8 cellular contexts compared by ENCODE assay signal in genomic region chr2:71130325-71131260, GRCh38. TPM values are rescaled to one million over a fixed set of nuclear protein-coding genes. Genes with fewer than 3 reads are reported as not detected.
DNase-seq lines count a peak whose midpoint lies in the region; ATAC-seq and TF ChIP-seq lines count a peak whose summit lies in the region.

Gene MPHOSPH10 (plus strand): TSS chr2:71130634. CDS start chr2:71130666, 32 bp downstream.

- no peaks in the 10 kb centered on the region for H3K36me3 ChIP-seq in uterus

- H3K4me1 ChIP-seq in right cardiac atrium (ENCODE audit: control insufficient read depth, insufficient read depth, low read length) (peaks cover 1% of the 10 kb centered on the region), uterus (peaks cover 6 to 11% of the 10 kb centered on the region in 2 donors)

- ATAC-seq in GM18502 (IDR thresholded peaks at IDR 0.05; ENCODE audit: poor library complexity, unreplicated experiment) (peak; percentile 91), HG02870 (IDR thresholded peaks at IDR 0.05; ENCODE audit: unreplicated experiment) (peak; percentile 92), right cardiac atrium (peak; percentile 99)

- TF ChIP-seq POLR2A in uterus (IDR thresholded peaks at IDR 0.05), result peak; percentile 4 to 39

- peak within 1 kb of the TSS; percentile 69 for H3K4me3 ChIP-seq in right cardiac atrium (ENCODE audit: low read length)
- peak within 1 kb of the TSS; percentile 90 to 99 for H3K4me3 ChIP-seq in uterus

- peak; percentile 67 for DNase-seq in NCI-H1436 treated with DMSO at 0.1 percent for 48 hours (lab: John Stamatoyannopoulos, UW)
- DNase-seq in T-helper 2 cell, result peak; percentile 67 to 94 (median 84)
- DNase-seq in anterior cingulate cortex (lab: John Stamatoyannopoulos, UW), result peak; percentile 53 to 98 (median 91)
- peak; percentile 92 to 97 (median 95) for DNase-seq in right cardiac atrium
- DNase-seq in putamen (ENCODE audit: low spot score), result peak; percentile 91
- peak; percentile 82 to 88 for DNase-seq in uterus

- under 1% methylated on average over 52 of the region's 52 CpGs for WGBS in right cardiac atrium

- H3K27me3 ChIP-seq in right cardiac atrium (ENCODE audit: control insufficient read depth, insufficient read depth) (no peaks in the 10 kb centered on the region), uterus (no peaks in the 10 kb centered on the region)

- H3K27ac ChIP-seq in right cardiac atrium (ENCODE audit: low read length) (peak within 1 kb of the TSS; percentile 97), uterus (peak within 1 kb of the TSS; percentile 88 to 93)

- no peaks in the 10 kb centered on the region for H3K9me3 ChIP-seq in right cardiac atrium (ENCODE audit: control insufficient read depth, low read length)
- H3K9me3 ChIP-seq in uterus, result no peaks in the 10 kb centered on the region

- intact Hi-C loops in right cardiac atrium (cut with DNase I), result no loop called here
- intact Hi-C loops in uterus (cut with DNase I; ENCODE audit: low total_unique reads), result no loop called here

- TF ChIP-seq CTCF in uterus (IDR thresholded peaks at IDR 0.05), result no peak

RNA-seq across cellular contexts. Expression of gene MPHOSPH10, which starts in this region (rescaled TPM):
- 10 to 100 TPM; 19.1 to 22.3 (median 21.2) TPM for total RNA-seq in right cardiac atrium
- 23.4 TPM for polyA plus RNA-seq in right cardiac atrium
- 10 to 100 TPM; 14.7 to 43.1 (median 21.0) TPM for total RNA-seq in uterus

Comparison
In these comparisons a context has a peak if more than half of its experiments do, and no peak if none do; other contexts are left out.
1. Peak in every context shown above with its lines: DNase-seq, ATAC-seq, H3K4me3 ChIP-seq and H3K27ac ChIP-seq.